23 cellular contexts compared by ENCODE assay signal in genomic region chr6:155130161-155130853, GRCh38.
DNase-seq lines count a peak whose midpoint lies in the region; ATAC-seq and TF ChIP-seq lines count a peak whose summit lies in the region.
"Had no signal": no experiment of that assay in that cellular context is flagged by ENCODE, and none has a peak within 500 bp of the region (broad histone marks: within the 10 kb centered on the region; RNA-seq: fewer than 3 reads in every experiment).

No MANE protein-coding gene starts in this region.

- H3K27ac Mint-ChIP-seq in activated CD8-positive, alpha-beta T cell treated with anti-CD3 and anti-CD28 coated beads for 36 hours = peak overlapping the region; percentile 83
- H3K27ac Mint-ChIP-seq in activated CD8-positive, alpha-beta T cell treated with anti-CD3 and anti-CD28 coated beads, Interleukin-2, amount 10 ng/mL, durations not matched to agents 7 days and 5 days = no peak overlapping the region
- H3K27ac Mint-ChIP-seq in activated naive CD8-positive, alpha-beta T cell = peak overlapping the region; percentile 91
- H3K27ac Mint-ChIP-seq in progenitor cell of endocrine pancreas = peak overlapping the region; percentile 8
- H3K27ac Mint-ChIP-seq: nephron; T-helper 1 cell treated with Interleukin-12 subunit alpha and Interleukin-12 subunit beta and Interleukin-4 antibody, amounts not matched to agents 30 μg/mL and 1 μg/mL, for 36 hours had no signal

- H3K9me1 ChIP-seq in IMR-90 (ENCODE audit: insufficient read depth, low read length) = peaks cover 14% of the 10 kb centered on the region

- intact Hi-C loops in activated CD8-positive, alpha-beta T cell treated with anti-CD3 and anti-CD28 coated beads for 36 hours (cut with micrococcal nuclease) = no loop called here
- intact Hi-C loops in IMR-90 (cut with micrococcal nuclease) = no loop called here

- POLR2A ChIA-PET in activated CD8-positive, alpha-beta T cell treated with anti-CD3 and anti-CD28 coated beads for 36 hours (lab: Charles Lee) = interaction anchor here (1.2 kb wide), 1 partner anchor 14 kb away, joined by 4 read pairs; no protein-coding TSS in a partner anchor
- POLR2A ChIA-PET in activated CD8-positive, alpha-beta T cell treated with anti-CD3 and anti-CD28 coated beads, Interleukin-2, amount 10 ng/mL, durations not matched to agents 7 days and 5 days (lab: Charles Lee) = no interaction called here
- POLR2A ChIA-PET in IMR-90 (lab: Charles Lee; ENCODE audit: unreplicated experiment) = no interaction called here

- WGBS in IMR-90 (ENCODE audit: extremely low coverage in 2 of 2, insufficient read length in 1 of 2), 2 experiments = 90% methylated on average over 2 of the region's 14 CpGs; no CpG with 5 or more reads in 1 of the 2 experiments

- no peak for TF ChIP-seq POLR2A in IMR-90 (IDR thresholded peaks at IDR 0.05; ENCODE audit: low read depth, low read length)

- no peak overlapping the region for H3K27ac ChIP-seq in IMR-90 (ENCODE audit: insufficient read depth, low read length)
- H3K27ac ChIP-seq: BLaER1 treated with 17β-estradiol and CSF1 and Interleukin-3, amounts not matched to agents 10 nM and 100 nM; esophagus squamous epithelium; prostate gland; SJCRH30; vagina had no signal

- H4K8ac ChIP-seq in IMR-90 (ENCODE audit: low read depth in 2 of 2, low read length in 2 of 2) = no peak overlapping the region

- H2AFZ ChIP-seq in IMR-90 (replicated peaks; ENCODE audit: low read length, poor library complexity) = no peak overlapping the region

- H3K4ac ChIP-seq in IMR-90 (ENCODE audit: low read depth, low read length) = peak overlapping the region; percentile 42; the same call in 1 of the 2 replicates

- no peak overlapping the region for H3K4me3 Mint-ChIP-seq in activated CD8-positive, alpha-beta T cell treated with anti-CD3 and anti-CD28 coated beads for 36 hours
- H3K4me3 Mint-ChIP-seq in activated CD8-positive, alpha-beta T cell treated with anti-CD3 and anti-CD28 coated beads, Interleukin-2, amount 10 ng/mL, durations not matched to agents 7 days and 5 days = no peak overlapping the region
- H3K4me3 Mint-ChIP-seq in activated naive CD8-positive, alpha-beta T cell = peak overlapping the region; percentile 61
- H3K4me3 Mint-ChIP-seq in progenitor cell of endocrine pancreas (ENCODE audit: low read depth) = no peak overlapping the region
- H3K4me3 Mint-ChIP-seq: nephron; T-helper 1 cell treated with Interleukin-12 subunit alpha and Interleukin-12 subunit beta and Interleukin-4 antibody, amounts not matched to agents 30 μg/mL and 1 μg/mL, for 36 hours had no signal

- no peak overlapping the region for H3K4me2 ChIP-seq in IMR-90 (ENCODE audit: low read depth, low read length)
- H3K4me2 ChIP-seq: BLaER1 treated with 17β-estradiol and CSF1 and Interleukin-3, amounts not matched to agents 10 nM and 100 nM had no signal

- peaks cover 11% of the 10 kb centered on the region for H3K36me3 Mint-ChIP-seq in activated CD8-positive, alpha-beta T cell treated with anti-CD3 and anti-CD28 coated beads for 36 hours (ENCODE audit: low read depth)
- H3K36me3 Mint-ChIP-seq in activated CD8-positive, alpha-beta T cell treated with anti-CD3 and anti-CD28 coated beads, Interleukin-2, amount 10 ng/mL, durations not matched to agents 7 days and 5 days (ENCODE audit: low read depth) = no peaks in the 10 kb centered on the region
- peaks cover 8% of the 10 kb centered on the region for H3K36me3 Mint-ChIP-seq in activated naive CD8-positive, alpha-beta T cell
- H3K36me3 Mint-ChIP-seq in progenitor cell of endocrine pancreas (ENCODE audit: insufficient read depth) = peaks cover 4% of the 10 kb centered on the region

- H2AK9ac ChIP-seq in IMR-90 (replicated peaks; ENCODE audit: low read depth, low read length, poor library complexity) = no peak overlapping the region

- no peak overlapping the region for H3K56ac ChIP-seq in IMR-90 (ENCODE audit: extremely low read depth, insufficient read depth, low read length)

- H3K79me1 ChIP-seq in IMR-90 (ENCODE audit: low read depth in 1 of 2, low read length in 2 of 2) = peaks cover 0 to 11% of the 10 kb centered on the region in 2 experiments; a peak in 1 of 4 replicates

- ATAC-seq in activated CD8-positive, alpha-beta T cell treated with anti-CD3 and anti-CD28 coated beads for 36 hours = peak; percentile 61
- ATAC-seq in activated CD8-positive, alpha-beta T cell treated with anti-CD3 and anti-CD28 coated beads, Interleukin-2, amount 10 ng/mL, durations not matched to agents 7 days and 5 days = no peak
- ATAC-seq in IMR-90 (ENCODE audit: low read depth) (peak; percentile 5; the same call in 1 of the 2 replicates), GM18867 (IDR thresholded peaks at IDR 0.05; ENCODE audit: unreplicated experiment) (no peak)
- ATAC-seq: left colon had no signal

- H4K5ac ChIP-seq in IMR-90 (ENCODE audit: low read depth, low read length) = no peak overlapping the region

- in situ Hi-C loops in IMR-90 (cut with MboI; ENCODE audit: low sequenced_read_pairs) = no loop called here

- peak overlapping the region; percentile 47; the same call in 1 of the 3 replicates for H2BK15ac ChIP-seq in IMR-90 (ENCODE audit: low read depth, low read length)

- CTCF ChIA-PET in activated CD8-positive, alpha-beta T cell treated with anti-CD3 and anti-CD28 coated beads for 36 hours (lab: Charles Lee) = interaction anchor here (1.3 kb wide), 1 partner anchor 22 kb away, joined by 4 read pairs; no protein-coding TSS in a partner anchor
- CTCF ChIA-PET in activated CD8-positive, alpha-beta T cell treated with anti-CD3 and anti-CD28 coated beads, Interleukin-2, amount 10 ng/mL, durations not matched to agents 7 days and 5 days (lab: Charles Lee) = no interaction called here
- CTCF ChIA-PET in IMR-90 (lab: Yijun Ruan, JAX) = interaction anchor here (1.2 kb wide), 1 partner anchor 10 kb away, joined by 4 read pairs; no protein-coding TSS in a partner anchor

- H3K18ac ChIP-seq in IMR-90 (ENCODE audit: low read depth, low read length) = no peak overlapping the region

- TF ChIP-seq RAD21 in IMR-90 (IDR thresholded peaks at IDR 0.05; ENCODE audit: low read length) = no peak

- no peaks in the 10 kb centered on the region for H3K9me3 Mint-ChIP-seq in activated CD8-positive, alpha-beta T cell treated with anti-CD3 and anti-CD28 coated beads for 36 hours
- no peaks in the 10 kb centered on the region for H3K9me3 Mint-ChIP-seq in activated CD8-positive, alpha-beta T cell treated with anti-CD3 and anti-CD28 coated beads, Interleukin-2, amount 10 ng/mL, durations not matched to agents 7 days and 5 days (ENCODE audit: insufficient read depth)
- no peaks in the 10 kb centered on the region for H3K9me3 Mint-ChIP-seq in activated naive CD8-positive, alpha-beta T cell (ENCODE audit: low read depth)
- no peaks in the 10 kb centered on the region for H3K9me3 Mint-ChIP-seq in progenitor cell of endocrine pancreas (ENCODE audit: low read depth)
- H3K9me3 Mint-ChIP-seq: nephron; T-helper 1 cell treated with Interleukin-12 subunit alpha and Interleukin-12 subunit beta and Interleukin-4 antibody, amounts not matched to agents 30 μg/mL and 1 μg/mL, for 36 hours had no signal

- H2BK20ac ChIP-seq in IMR-90 (ENCODE audit: low read depth, low read length) = peak overlapping the region; percentile 33

- peak; percentile 49 for DNase-seq in activated CD8-positive, alpha-beta T cell treated with anti-CD3 and anti-CD28 coated beads for 36 hours
- no peak for DNase-seq in activated CD8-positive, alpha-beta T cell treated with anti-CD3 and anti-CD28 coated beads, Interleukin-2, amount 10 ng/mL, durations not matched to agents 7 days and 5 days
- DNase-seq in IMR-90 (no peak), progenitor cell of endocrine pancreas (ENCODE audit: low spot score, unreplicated experiment) (no peak), nucleus accumbens (lab: John Stamatoyannopoulos, UW) (no peak), NCI-H69 (lab: John Stamatoyannopoulos, UW) (no peak)
- DNase-seq: anterior cingulate cortex; central memory CD4-positive, alpha-beta T cell; effector CD8-positive, alpha-beta T cell; esophagus squamous epithelium; Kasumi-1; left colon; NCI-H1105 treated with DMSO at 0.1 percent for 48 hours; NCI-H526 treated with DMSO at 0.1 percent for 48 hours; SJCRH30 had no signal

- dilution Hi-C loops in IMR-90 (cut with HindIII; ENCODE audit: low sequenced_read_pairs, unreplicated experiment) = no loop called here

- H4K20me1 ChIP-seq in IMR-90 (ENCODE audit: insufficient read depth, low read length) = no peaks in the 10 kb centered on the region
- H4K20me1 ChIP-seq: BLaER1 treated with 17β-estradiol and CSF1 and Interleukin-3, amounts not matched to agents 10 nM and 100 nM had no signal

- H3K9me3 ChIP-seq in IMR-90 (ENCODE audit: control insufficient read depth, insufficient read depth, low read length) = no peaks in the 10 kb centered on the region
- H3K9me3 ChIP-seq: BLaER1 treated with 17β-estradiol and CSF1 and Interleukin-3, amounts not matched to agents 10 nM and 100 nM; esophagus squamous epithelium; prostate gland; SJCRH30; vagina had no signal

- TF ChIP-seq CTCF in activated CD8-positive, alpha-beta T cell treated with anti-CD3 and anti-CD28 coated beads for 36 hours (IDR thresholded peaks at IDR 0.05) = no peak
- TF ChIP-seq CTCF in IMR-90 (conservative IDR thresholded peaks at IDR 0.05; ENCODE audit: low read depth, low read length) = no peak
- no peak for TF ChIP-seq CTCF in progenitor cell of endocrine pancreas (IDR thresholded peaks at IDR 0.05; ENCODE audit: unreplicated experiment)

- H3K4me1 ChIP-seq in IMR-90 (ENCODE audit: control insufficient read depth, insufficient read depth, low read length) = peaks cover 19% of the 10 kb centered on the region
- H3K4me1 ChIP-seq: BLaER1 treated with 17β-estradiol and CSF1 and Interleukin-3, amounts not matched to agents 10 nM and 100 nM; esophagus squamous epithelium; prostate gland; vagina had no signal

- no peak overlapping the region for H3K4me3 ChIP-seq in IMR-90 (ENCODE audit: insufficient read depth, low read depth, low read length)
- H3K4me3 ChIP-seq: BLaER1 treated with 17β-estradiol and CSF1 and Interleukin-3, amounts not matched to agents 10 nM and 100 nM; esophagus squamous epithelium; prostate gland; SJCRH30; skin epidermis; vagina had no signal

- no peaks in the 10 kb centered on the region for H3K27me3 ChIP-seq in IMR-90 (ENCODE audit: control insufficient read depth, insufficient read depth, low read length)
- H3K27me3 ChIP-seq: BLaER1 treated with 17β-estradiol and CSF1 and Interleukin-3, amounts not matched to agents 10 nM and 100 nM; esophagus squamous epithelium; SJCRH30; vagina had no signal

- H4K91ac ChIP-seq in IMR-90 (ENCODE audit: insufficient read depth, low read depth, low read length) = 0 out of 2 replicates have a peak overlapping the region, but pooled peaks have one; percentile 3

- H3K23ac ChIP-seq in IMR-90 (ENCODE audit: low read depth, low read length) = no peak overlapping the region; the same call in 1 of the 2 replicates

- peaks cover 1% of the 10 kb centered on the region; the same call in 1 of the 2 replicates for H3K36me3 ChIP-seq in IMR-90 (ENCODE audit: control insufficient read depth, insufficient read depth, low read length)
- H3K36me3 ChIP-seq: esophagus squamous epithelium, prostate gland, vagina had no signal

- H2BK120ac ChIP-seq in IMR-90 (ENCODE audit: low read depth, low read length) = peak overlapping the region; percentile 71

- BruUV-seq in IMR-90 (replicated peaks; lab: Mats Ljungman, UMichigan) = no TSS peak

- no peak overlapping the region for H3K9ac ChIP-seq in IMR-90 (ENCODE audit: low read depth, low read length)
- H3K9ac ChIP-seq: BLaER1 treated with 17β-estradiol and CSF1 and Interleukin-3, amounts not matched to agents 10 nM and 100 nM had no signal

- peak overlapping the region; percentile 4; the same call in 1 of the 2 replicates for H3K14ac ChIP-seq in IMR-90 (replicated peaks; ENCODE audit: low read depth, low read length)

- H2BK5ac ChIP-seq in IMR-90 (ENCODE audit: low read depth, low read length, poor library complexity, severe bottlenecking) = no peak overlapping the region

- peaks cover 39% of the 10 kb centered on the region for H3K4me1 Mint-ChIP-seq in activated CD8-positive, alpha-beta T cell treated with anti-CD3 and anti-CD28 coated beads for 36 hours (ENCODE audit: low read depth)
- peaks cover 18% of the 10 kb centered on the region for H3K4me1 Mint-ChIP-seq in activated CD8-positive, alpha-beta T cell treated with anti-CD3 and anti-CD28 coated beads, Interleukin-2, amount 10 ng/mL, durations not matched to agents 7 days and 5 days (ENCODE audit: low read depth)
- H3K4me1 Mint-ChIP-seq in activated naive CD8-positive, alpha-beta T cell (ENCODE audit: low read depth) = peaks cover 24% of the 10 kb centered on the region
- peaks cover 4% of the 10 kb centered on the region for H3K4me1 Mint-ChIP-seq in progenitor cell of endocrine pancreas (ENCODE audit: low read depth)

- H3K27me3 Mint-ChIP-seq in activated CD8-positive, alpha-beta T cell treated with anti-CD3 and anti-CD28 coated beads for 36 hours = no peaks in the 10 kb centered on the region
- H3K27me3 Mint-ChIP-seq in activated CD8-positive, alpha-beta T cell treated with anti-CD3 and anti-CD28 coated beads, Interleukin-2, amount 10 ng/mL, durations not matched to agents 7 days and 5 days (ENCODE audit: low read depth) = no peaks in the 10 kb centered on the region
- H3K27me3 Mint-ChIP-seq in activated naive CD8-positive, alpha-beta T cell = no peaks in the 10 kb centered on the region
- H3K27me3 Mint-ChIP-seq in progenitor cell of endocrine pancreas = peaks cover 2% of the 10 kb centered on the region

- H2AK5ac ChIP-seq in IMR-90 (ENCODE audit: low read depth, low read length) = peak overlapping the region; percentile 57; the same call in 1 of the 2 replicates

Comparison
In these comparisons a context has a peak if more than half of its experiments do, and no peak if none do; other contexts are left out.
1. ATAC-seq: peak in activated CD8-positive, alpha-beta T cell treated with anti-CD3 and anti-CD28 coated beads for 36 hours (single experiment) and IMR-90 (single experiment); none in activated CD8-positive, alpha-beta T cell treated with anti-CD3 and anti-CD28 coated beads, Interleukin-2, amount 10 ng/mL, durations not matched to agents 7 days and 5 days (single experiment) and GM18867 (single experiment).